Comparison of ENCODE assay signal across 3 cellular contexts in the genomic region with DNA sequence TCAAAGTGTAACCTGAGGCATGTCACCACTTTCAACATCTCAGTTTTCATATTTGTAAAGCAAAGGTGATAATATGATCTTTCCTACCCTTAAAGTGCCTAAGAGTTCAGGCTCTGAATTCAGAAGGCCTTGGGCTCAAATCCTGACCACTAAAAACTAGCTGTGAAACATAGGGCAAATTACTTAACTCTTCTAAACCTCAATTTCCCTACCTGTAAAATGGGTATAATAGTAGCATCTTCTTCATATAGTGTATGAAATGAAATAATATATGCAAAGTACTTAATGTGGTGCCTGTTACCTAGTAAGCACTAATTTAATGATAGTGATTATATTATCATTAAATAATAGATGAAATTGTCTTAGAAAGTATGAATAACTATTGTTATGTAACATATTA.
TF ChIP-seq lines count a peak whose summit lies in the region.

No MANE protein-coding gene starts in this region.

TF ChIP-seq in HepG2, 621 proteins besides CTCF, POLR2A, EP300 and RAD21:
- TF ChIP-seq GTF3A (CRISPR knock-in tag; conservative IDR thresholded peaks at IDR 0.05) (no peak), ZNF629 (CRISPR knock-in tag; conservative IDR thresholded peaks at IDR 0.05) (peak; percentile 64)

TF ChIP-seq in A549, 52 proteins besides CTCF, POLR2A, EP300 and RAD21:
- TF ChIP-seq, protein P1, sequence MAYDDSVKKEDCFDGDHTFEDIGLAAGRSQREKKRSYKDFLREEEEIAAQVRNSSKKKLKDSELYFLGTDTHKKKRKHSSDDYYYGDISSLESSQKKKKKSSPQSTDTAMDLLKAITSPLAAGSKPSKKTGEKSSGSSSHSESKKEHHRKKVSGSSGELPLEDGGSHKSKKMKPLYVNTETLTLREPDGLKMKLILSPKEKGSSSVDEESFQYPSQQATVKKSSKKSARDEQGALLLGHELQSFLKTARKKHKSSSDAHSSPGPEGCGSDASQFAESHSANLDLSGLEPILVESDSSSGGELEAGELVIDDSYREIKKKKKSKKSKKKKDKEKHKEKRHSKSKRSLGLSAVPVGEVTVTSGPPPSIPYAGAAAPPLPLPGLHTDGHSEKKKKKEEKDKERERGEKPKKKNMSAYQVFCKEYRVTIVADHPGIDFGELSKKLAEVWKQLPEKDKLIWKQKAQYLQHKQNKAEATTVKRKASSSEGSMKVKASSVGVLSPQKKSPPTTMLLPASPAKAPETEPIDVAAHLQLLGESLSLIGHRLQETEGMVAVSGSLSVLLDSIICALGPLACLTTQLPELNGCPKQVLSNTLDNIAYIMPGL (CRISPR knock-in tag; IDR thresholded peaks at IDR 0.05; ENCODE audit: borderline replicate concordance): no peak
- TF ChIP-seq KDM1A (IDR thresholded peaks at IDR 0.05; ENCODE audit: low read depth) (peak; percentile 65; the same call in 1 of the 2 replicates), HDAC2 (IDR thresholded peaks at IDR 0.05) (peak; percentile 66; the same call in 1 of the 2 replicates)

TF ChIP-seq in K562, 482 proteins besides CTCF, POLR2A, EP300 and RAD21 (continues in another document):
- TF ChIP-seq ZNF717 (CRISPR knock-in tag; IDR thresholded peaks at IDR 0.05) (no peak), KLF1 (tag; IDR thresholded peaks at IDR 0.05) (no peak), CEBPG (CRISPR knock-in tag; IDR thresholded peaks at IDR 0.05) (no peak), CEBPG (tag; conservative IDR thresholded peaks at IDR 0.05 in 1 of 2, IDR thresholded peaks at IDR 0.05 in 1 of 2) (no peak), BCOR (IDR thresholded peaks at IDR 0.05) (peak; percentile 94), PHB2 (IDR thresholded peaks at IDR 0.05; ENCODE audit: low read depth) (no peak), CHCHD3 (CRISPR knock-in tag; IDR thresholded peaks at IDR 0.05) (no peak), CCAR2 (IDR thresholded peaks at IDR 0.05; ENCODE audit: low read depth, low read length) (no peak), HLTF (IDR thresholded peaks at IDR 0.05) (no peak), ZNF280A (IDR thresholded peaks at IDR 0.05; ENCODE audit: low read depth, partially characterized antibody) (no peak), CBX3 (IDR thresholded peaks at IDR 0.05; ENCODE audit: borderline replicate concordance in 1 of 2, low read length in 2 of 2) (peak in 1 of 2 experiments; percentile 34; a peak in 1 of 3 replicates), SAFB2 (IDR thresholded peaks at IDR 0.05; ENCODE audit: borderline replicate concordance, low read depth, low read length, severe bottlenecking) (no peak), ZNF23 (CRISPR knock-in tag; IDR thresholded peaks at IDR 0.05) (no peak), RNF2 (IDR thresholded peaks at IDR 0.05) (no peak), HNRNPH1 (optimal IDR thresholded peaks at IDR 0.05; ENCODE audit: low read depth, low read length) (no peak), ARID3B (CRISPR knock-in tag; IDR thresholded peaks at IDR 0.05; ENCODE audit: borderline replicate concordance) (no peak), ZNF41 (CRISPR knock-in tag; conservative IDR thresholded peaks at IDR 0.05) (no peak), KDM5B (IDR thresholded peaks at IDR 0.05; ENCODE audit: insufficient replicate concordance, low read depth, low read length) (no peak), SMARCA5 (IDR thresholded peaks at IDR 0.05) (0 out of 2 replicates have a peak, but pooled peaks have one; percentile 42), NR1H2 (CRISPR knock-in tag; IDR thresholded peaks at IDR 0.05) (no peak), E2F6 (IDR thresholded peaks at IDR 0.05; ENCODE audit: borderline replicate concordance in 1 of 2, extremely low read depth in 1 of 2, insufficient read depth in 1 of 2, insufficient read length in 1 of 2, low read depth in 1 of 2, low read length in 1 of 2, poor library complexity in 1 of 2, severe bottlenecking in 1 of 2) (no peak), ADNP (tag; IDR thresholded peaks at IDR 0.05) (peak; percentile 83), RBM25 (IDR thresholded peaks at IDR 0.05; ENCODE audit: low read depth, low read length, severe bottlenecking) (peak; percentile 84), JUN (IDR thresholded peaks at IDR 0.05; ENCODE audit: borderline replicate concordance, low read depth, low read length) (no peak), JUN (CRISPR knock-in tag; IDR thresholded peaks at IDR 0.05; ENCODE audit: borderline replicate concordance) (no peak), CREB1 (IDR thresholded peaks at IDR 0.05) (no peak), CREB1 (CRISPR knock-in tag; IDR thresholded peaks at IDR 0.05) (no peak)
- TF ChIP-seq, protein P1 (CRISPR knock-in tag; IDR thresholded peaks at IDR 0.05): no peak
- TF ChIP-seq, protein P2, sequence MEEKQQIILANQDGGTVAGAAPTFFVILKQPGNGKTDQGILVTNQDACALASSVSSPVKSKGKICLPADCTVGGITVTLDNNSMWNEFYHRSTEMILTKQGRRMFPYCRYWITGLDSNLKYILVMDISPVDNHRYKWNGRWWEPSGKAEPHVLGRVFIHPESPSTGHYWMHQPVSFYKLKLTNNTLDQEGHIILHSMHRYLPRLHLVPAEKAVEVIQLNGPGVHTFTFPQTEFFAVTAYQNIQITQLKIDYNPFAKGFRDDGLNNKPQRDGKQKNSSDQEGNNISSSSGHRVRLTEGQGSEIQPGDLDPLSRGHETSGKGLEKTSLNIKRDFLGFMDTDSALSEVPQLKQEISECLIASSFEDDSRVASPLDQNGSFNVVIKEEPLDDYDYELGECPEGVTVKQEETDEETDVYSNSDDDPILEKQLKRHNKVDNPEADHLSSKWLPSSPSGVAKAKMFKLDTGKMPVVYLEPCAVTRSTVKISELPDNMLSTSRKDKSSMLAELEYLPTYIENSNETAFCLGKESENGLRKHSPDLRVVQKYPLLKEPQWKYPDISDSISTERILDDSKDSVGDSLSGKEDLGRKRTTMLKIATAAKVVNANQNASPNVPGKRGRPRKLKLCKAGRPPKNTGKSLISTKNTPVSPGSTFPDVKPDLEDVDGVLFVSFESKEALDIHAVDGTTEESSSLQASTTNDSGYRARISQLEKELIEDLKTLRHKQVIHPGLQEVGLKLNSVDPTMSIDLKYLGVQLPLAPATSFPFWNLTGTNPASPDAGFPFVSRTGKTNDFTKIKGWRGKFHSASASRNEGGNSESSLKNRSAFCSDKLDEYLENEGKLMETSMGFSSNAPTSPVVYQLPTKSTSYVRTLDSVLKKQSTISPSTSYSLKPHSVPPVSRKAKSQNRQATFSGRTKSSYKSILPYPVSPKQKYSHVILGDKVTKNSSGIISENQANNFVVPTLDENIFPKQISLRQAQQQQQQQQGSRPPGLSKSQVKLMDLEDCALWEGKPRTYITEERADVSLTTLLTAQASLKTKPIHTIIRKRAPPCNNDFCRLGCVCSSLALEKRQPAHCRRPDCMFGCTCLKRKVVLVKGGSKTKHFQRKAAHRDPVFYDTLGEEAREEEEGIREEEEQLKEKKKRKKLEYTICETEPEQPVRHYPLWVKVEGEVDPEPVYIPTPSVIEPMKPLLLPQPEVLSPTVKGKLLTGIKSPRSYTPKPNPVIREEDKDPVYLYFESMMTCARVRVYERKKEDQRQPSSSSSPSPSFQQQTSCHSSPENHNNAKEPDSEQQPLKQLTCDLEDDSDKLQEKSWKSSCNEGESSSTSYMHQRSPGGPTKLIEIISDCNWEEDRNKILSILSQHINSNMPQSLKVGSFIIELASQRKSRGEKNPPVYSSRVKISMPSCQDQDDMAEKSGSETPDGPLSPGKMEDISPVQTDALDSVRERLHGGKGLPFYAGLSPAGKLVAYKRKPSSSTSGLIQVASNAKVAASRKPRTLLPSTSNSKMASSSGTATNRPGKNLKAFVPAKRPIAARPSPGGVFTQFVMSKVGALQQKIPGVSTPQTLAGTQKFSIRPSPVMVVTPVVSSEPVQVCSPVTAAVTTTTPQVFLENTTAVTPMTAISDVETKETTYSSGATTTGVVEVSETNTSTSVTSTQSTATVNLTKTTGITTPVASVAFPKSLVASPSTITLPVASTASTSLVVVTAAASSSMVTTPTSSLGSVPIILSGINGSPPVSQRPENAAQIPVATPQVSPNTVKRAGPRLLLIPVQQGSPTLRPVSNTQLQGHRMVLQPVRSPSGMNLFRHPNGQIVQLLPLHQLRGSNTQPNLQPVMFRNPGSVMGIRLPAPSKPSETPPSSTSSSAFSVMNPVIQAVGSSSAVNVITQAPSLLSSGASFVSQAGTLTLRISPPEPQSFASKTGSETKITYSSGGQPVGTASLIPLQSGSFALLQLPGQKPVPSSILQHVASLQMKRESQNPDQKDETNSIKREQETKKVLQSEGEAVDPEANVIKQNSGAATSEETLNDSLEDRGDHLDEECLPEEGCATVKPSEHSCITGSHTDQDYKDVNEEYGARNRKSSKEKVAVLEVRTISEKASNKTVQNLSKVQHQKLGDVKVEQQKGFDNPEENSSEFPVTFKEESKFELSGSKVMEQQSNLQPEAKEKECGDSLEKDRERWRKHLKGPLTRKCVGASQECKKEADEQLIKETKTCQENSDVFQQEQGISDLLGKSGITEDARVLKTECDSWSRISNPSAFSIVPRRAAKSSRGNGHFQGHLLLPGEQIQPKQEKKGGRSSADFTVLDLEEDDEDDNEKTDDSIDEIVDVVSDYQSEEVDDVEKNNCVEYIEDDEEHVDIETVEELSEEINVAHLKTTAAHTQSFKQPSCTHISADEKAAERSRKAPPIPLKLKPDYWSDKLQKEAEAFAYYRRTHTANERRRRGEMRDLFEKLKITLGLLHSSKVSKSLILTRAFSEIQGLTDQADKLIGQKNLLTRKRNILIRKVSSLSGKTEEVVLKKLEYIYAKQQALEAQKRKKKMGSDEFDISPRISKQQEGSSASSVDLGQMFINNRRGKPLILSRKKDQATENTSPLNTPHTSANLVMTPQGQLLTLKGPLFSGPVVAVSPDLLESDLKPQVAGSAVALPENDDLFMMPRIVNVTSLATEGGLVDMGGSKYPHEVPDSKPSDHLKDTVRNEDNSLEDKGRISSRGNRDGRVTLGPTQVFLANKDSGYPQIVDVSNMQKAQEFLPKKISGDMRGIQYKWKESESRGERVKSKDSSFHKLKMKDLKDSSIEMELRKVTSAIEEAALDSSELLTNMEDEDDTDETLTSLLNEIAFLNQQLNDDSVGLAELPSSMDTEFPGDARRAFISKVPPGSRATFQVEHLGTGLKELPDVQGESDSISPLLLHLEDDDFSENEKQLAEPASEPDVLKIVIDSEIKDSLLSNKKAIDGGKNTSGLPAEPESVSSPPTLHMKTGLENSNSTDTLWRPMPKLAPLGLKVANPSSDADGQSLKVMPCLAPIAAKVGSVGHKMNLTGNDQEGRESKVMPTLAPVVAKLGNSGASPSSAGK (IDR thresholded peaks at IDR 0.05): no peak
- TF ChIP-seq, protein P3, sequence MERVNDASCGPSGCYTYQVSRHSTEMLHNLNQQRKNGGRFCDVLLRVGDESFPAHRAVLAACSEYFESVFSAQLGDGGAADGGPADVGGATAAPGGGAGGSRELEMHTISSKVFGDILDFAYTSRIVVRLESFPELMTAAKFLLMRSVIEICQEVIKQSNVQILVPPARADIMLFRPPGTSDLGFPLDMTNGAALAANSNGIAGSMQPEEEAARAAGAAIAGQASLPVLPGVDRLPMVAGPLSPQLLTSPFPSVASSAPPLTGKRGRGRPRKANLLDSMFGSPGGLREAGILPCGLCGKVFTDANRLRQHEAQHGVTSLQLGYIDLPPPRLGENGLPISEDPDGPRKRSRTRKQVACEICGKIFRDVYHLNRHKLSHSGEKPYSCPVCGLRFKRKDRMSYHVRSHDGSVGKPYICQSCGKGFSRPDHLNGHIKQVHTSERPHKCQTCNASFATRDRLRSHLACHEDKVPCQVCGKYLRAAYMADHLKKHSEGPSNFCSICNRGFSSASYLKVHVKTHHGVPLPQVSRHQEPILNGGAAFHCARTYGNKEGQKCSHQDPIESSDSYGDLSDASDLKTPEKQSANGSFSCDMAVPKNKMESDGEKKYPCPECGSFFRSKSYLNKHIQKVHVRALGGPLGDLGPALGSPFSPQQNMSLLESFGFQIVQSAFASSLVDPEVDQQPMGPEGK (CRISPR knock-in tag; IDR thresholded peaks at IDR 0.05; ENCODE audit: borderline replicate concordance): no peak
